Comparison of ENCODE assay signal across 25 cellular contexts in genomic region chr11:117431436-117431835, GRCh38.
"Had no signal": no experiment of that assay in that cellular context is flagged by ENCODE, and none has a peak within 500 bp of the region (broad histone marks: within the 10 kb centered on the region; RNA-seq: fewer than 3 reads in every experiment).

No MANE protein-coding gene starts in this region.

- H3K4me1 ChIP-seq: SJSA1 had no signal

- H3K27me3 ChIP-seq: SJSA1 had no signal

- ATAC-seq: HepG2 had no signal

- H3K36me3 ChIP-seq: MG63, SJSA1 had no signal

- H3K4me3 ChIP-seq: MG63, SJSA1, SK-N-MC had no signal

- FAIRE-seq: HepG2, RCC 7860 had no signal

- H3K9me3 ChIP-seq: MG63, SJSA1 had no signal

- DNase-seq: IMR-90, Karpas-422, KG1, MG63, NCI-H1092, NCI-H1105 treated with DMSO at 0.1 percent for 48 hours, NCI-H1417 treated with DMSO at 0.1 percent for 48 hours, NCI-H146, NCI-H1694 treated with DMSO at 0.1 percent for 48 hours, NCI-H1930, NCI-H2081, NCI-H2107, NCI-H2227 treated with DMSO at 0.1 percent for 48 hours, NCI-H446, NCI-H510A, NCI-H524 treated with DMSO at 0.1 percent for 48 hours, NCI-H69, NCI-H774, Right ventricle myocardium superior, RPMI8226, SIG-M5 had no signal

- H3K27ac ChIP-seq: SJSA1, SK-N-MC had no signal
